14 cellular contexts compared by ENCODE assay signal in the genomic region with DNA sequence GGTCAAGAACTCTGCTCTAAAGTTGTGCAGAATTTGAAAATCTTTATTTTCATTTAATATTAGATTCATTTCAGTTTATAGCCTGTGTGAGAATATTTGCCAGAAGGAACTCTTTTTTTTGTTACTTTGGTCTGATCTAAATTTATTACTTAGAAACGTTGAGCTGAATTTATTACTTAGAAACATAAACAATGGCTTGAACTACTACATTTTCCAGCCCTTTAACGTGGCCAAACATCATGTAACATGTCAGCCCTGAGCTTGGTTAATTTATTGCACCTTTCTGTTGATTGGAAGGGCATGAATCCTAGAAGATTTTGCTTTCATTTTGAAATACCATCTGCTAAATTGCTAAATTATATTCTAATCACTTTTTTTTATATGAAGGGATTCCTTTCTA.
"Had no signal": no experiment of that assay in that cellular context is flagged by ENCODE, and none has a peak within 500 bp of the region (broad histone marks: within the 10 kb centered on the region; RNA-seq: fewer than 3 reads in every experiment).

No MANE protein-coding gene starts in this region.

- DNase-seq: cerebellar nuclear complex; effector memory CD8-positive, alpha-beta T cell; esophagus squamous epithelium; foreskin melanocyte; left colon; mesendoderm; naive thymus-derived CD4-positive, alpha-beta T cell; right lobe of liver; stimulated activated CD4-positive, alpha-beta T cell treated with anti-CD3 and anti-CD28 coated beads, Interleukin-4, amount 100 ng/mL, for 1 hour; stimulated activated naive B cell treated with anti-CD40 and anti-IgM and Interleukin-4, amounts not matched to agents 10 μg/mL and 1 μg/mL and 100 μg/mL, for 72 hours; stomach; substantia nigra; trophoblast cell had no signal

- H3K4me1 Mint-ChIP-seq: naive thymus-derived CD4-positive, alpha-beta T cell; stimulated activated naive B cell treated with anti-CD40 and anti-IgM and Interleukin-4, amounts not matched to agents 10 μg/mL and 1 μg/mL and 100 μg/mL, for 72 hours had no signal

- ATAC-seq: effector memory CD8-positive, alpha-beta T cell; left colon; naive thymus-derived CD4-positive, alpha-beta T cell; right lobe of liver; stimulated activated naive B cell treated with anti-CD40 and anti-IgM and Interleukin-4, amounts not matched to agents 10 μg/mL and 1 μg/mL and 100 μg/mL, for 72 hours had no signal

- H3K27ac Mint-ChIP-seq: dendritic cell treated with granulocyte-macrophage colony-stimulating factor and Interleukin-4, amounts not matched to agents 40 ng/mL and 50 ng/mL, for 4 days; effector memory CD8-positive, alpha-beta T cell; naive thymus-derived CD4-positive, alpha-beta T cell; stimulated activated naive B cell treated with anti-CD40 and anti-IgM and Interleukin-4, amounts not matched to agents 10 μg/mL and 1 μg/mL and 100 μg/mL, for 72 hours had no signal

- H3K4me3 ChIP-seq: esophagus squamous epithelium, right lobe of liver, stomach had no signal

- H3K4me3 Mint-ChIP-seq: dendritic cell treated with granulocyte-macrophage colony-stimulating factor and Interleukin-4, amounts not matched to agents 40 ng/mL and 50 ng/mL, for 4 days; effector memory CD8-positive, alpha-beta T cell; naive thymus-derived CD4-positive, alpha-beta T cell; stimulated activated naive B cell treated with anti-CD40 and anti-IgM and Interleukin-4, amounts not matched to agents 10 μg/mL and 1 μg/mL and 100 μg/mL, for 72 hours had no signal

- H3K9me3 Mint-ChIP-seq: dendritic cell treated with granulocyte-macrophage colony-stimulating factor and Interleukin-4, amounts not matched to agents 40 ng/mL and 50 ng/mL, for 4 days; effector memory CD8-positive, alpha-beta T cell; naive thymus-derived CD4-positive, alpha-beta T cell had no signal
